21 cellular contexts compared by ENCODE assay signal in genomic region chr18:74739926-74740325, GRCh38.
"Had no signal": no experiment of that assay in that cellular context is flagged by ENCODE, and none has a peak within 500 bp of the region (broad histone marks: within the 10 kb centered on the region; RNA-seq: fewer than 3 reads in every experiment).

No MANE protein-coding gene starts in this region.

- H3K36me3 ChIP-seq: esophagus squamous epithelium, heart left ventricle, left ventricle myocardium inferior, sigmoid colon, tibial nerve had no signal

- DNase-seq: effector memory CD4-positive, alpha-beta T cell; esophagus squamous epithelium; foreskin keratinocyte; heart left ventricle; hippocampal formation; islet precursor cell; left ventricle myocardium inferior; mesenchymal stem cell; naive B cell; posterior cingulate gyrus; sigmoid colon; stimulated activated CD4-positive, alpha-beta T cell treated with anti-CD3 and anti-CD28 coated beads, Interleukin-2, amount 100 ng/mL, for 24 hours; stimulated activated CD4-positive, alpha-beta T cell treated with anti-CD3 and anti-CD28 coated beads, Interleukin-4, amount 100 ng/mL, for 4 hours; stimulated activated naive B cell treated with anti-CD40 and anti-IgM and Interleukin-4, amounts not matched to agents 10 μg/mL and 1 μg/mL and 100 μg/mL, for 72 hours; stimulated activated naive CD8-positive, alpha-beta T cell treated with anti-CD3 and anti-CD28 coated beads, Interleukin-15, amount 100 ng/mL, for 72 hours; testis had no signal

- H3K27ac ChIP-seq: esophagus squamous epithelium, foreskin keratinocyte, heart left ventricle, left ventricle myocardium inferior, sigmoid colon, skin epidermis, testis, tibial nerve had no signal

- H3K4me1 ChIP-seq: esophagus squamous epithelium, foreskin keratinocyte, heart left ventricle, left ventricle myocardium inferior, sigmoid colon, testis, tibial nerve had no signal

- H3K4me3 Mint-ChIP-seq: central memory CD8-positive, alpha-beta T cell; naive B cell; nephron; stimulated activated naive B cell treated with anti-CD40 and anti-IgM and Interleukin-4, amounts not matched to agents 10 μg/mL and 1 μg/mL and 100 μg/mL, for 72 hours; stimulated activated naive CD8-positive, alpha-beta T cell treated with anti-CD3 and anti-CD28 coated beads, Interleukin-15, amount 100 ng/mL, for 72 hours had no signal

- H3K27me3 ChIP-seq: esophagus squamous epithelium, foreskin keratinocyte, heart left ventricle, sigmoid colon, testis, tibial nerve had no signal

- H3K27me3 Mint-ChIP-seq: central memory CD8-positive, alpha-beta T cell; naive B cell; stimulated activated naive B cell treated with anti-CD40 and anti-IgM and Interleukin-4, amounts not matched to agents 10 μg/mL and 1 μg/mL and 100 μg/mL, for 72 hours; stimulated activated naive CD8-positive, alpha-beta T cell treated with anti-CD3 and anti-CD28 coated beads, Interleukin-15, amount 100 ng/mL, for 72 hours had no signal

- H3K27ac Mint-ChIP-seq: nephron; stimulated activated naive B cell treated with anti-CD40 and anti-IgM and Interleukin-4, amounts not matched to agents 10 μg/mL and 1 μg/mL and 100 μg/mL, for 72 hours; stimulated activated naive CD8-positive, alpha-beta T cell treated with anti-CD3 and anti-CD28 coated beads, Interleukin-15, amount 100 ng/mL, for 72 hours had no signal

- H3K9me3 Mint-ChIP-seq: central memory CD8-positive, alpha-beta T cell; naive B cell; nephron; stimulated activated naive B cell treated with anti-CD40 and anti-IgM and Interleukin-4, amounts not matched to agents 10 μg/mL and 1 μg/mL and 100 μg/mL, for 72 hours; stimulated activated naive CD8-positive, alpha-beta T cell treated with anti-CD3 and anti-CD28 coated beads, Interleukin-15, amount 100 ng/mL, for 72 hours had no signal

- H3K36me3 Mint-ChIP-seq: naive B cell had no signal

- H3K4me3 ChIP-seq: esophagus squamous epithelium, heart left ventricle, left ventricle myocardium inferior, lung, sigmoid colon, skin epidermis, testis, tibial nerve had no signal

- H3K4me1 Mint-ChIP-seq: central memory CD8-positive, alpha-beta T cell; naive B cell; stimulated activated naive B cell treated with anti-CD40 and anti-IgM and Interleukin-4, amounts not matched to agents 10 μg/mL and 1 μg/mL and 100 μg/mL, for 72 hours; stimulated activated naive CD8-positive, alpha-beta T cell treated with anti-CD3 and anti-CD28 coated beads, Interleukin-15, amount 100 ng/mL, for 72 hours had no signal

- ATAC-seq: foreskin keratinocyte; heart left ventricle; stimulated activated naive B cell treated with anti-CD40 and anti-IgM and Interleukin-4, amounts not matched to agents 10 μg/mL and 1 μg/mL and 100 μg/mL, for 72 hours; stimulated activated naive CD8-positive, alpha-beta T cell treated with anti-CD3 and anti-CD28 coated beads, Interleukin-15, amount 100 ng/mL, for 72 hours had no signal

- H3K9me3 ChIP-seq: esophagus squamous epithelium, heart left ventricle, left ventricle myocardium inferior, sigmoid colon, testis, tibial nerve had no signal
